8 cellular contexts compared by ENCODE assay signal in the genomic region with DNA sequence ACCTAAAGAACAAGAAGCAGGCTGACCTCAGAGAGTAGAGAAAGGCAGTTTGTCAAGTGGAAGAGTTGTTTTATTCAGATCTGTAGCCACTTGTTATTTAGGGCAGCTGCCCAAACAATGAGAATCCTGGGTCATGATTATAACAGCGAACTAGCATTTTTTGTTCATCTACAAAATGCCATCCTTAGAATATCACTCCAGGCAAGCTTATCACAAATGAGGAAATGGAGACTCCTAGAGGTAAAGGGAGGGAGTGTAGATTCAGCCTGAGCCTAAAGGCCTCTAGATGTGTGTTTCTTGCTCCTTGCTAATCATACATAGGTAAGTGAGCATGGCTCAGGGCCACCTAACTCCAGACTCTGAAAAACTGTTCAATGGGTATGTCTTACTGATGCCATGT.
DNase-seq lines count a peak whose midpoint lies in the region; ATAC-seq, FAIRE-seq and TF ChIP-seq lines count a peak whose summit lies in the region.

No MANE protein-coding gene starts in this region.

- FAIRE-seq in GM12892 (lab: Jason Lieb, UNC): peak; percentile 84

- intact Hi-C loops in left lung (cut with DNase I): loop anchor here in 1 of 2 donors (10.0 kb wide), 1 partner anchor 146 kb away; no protein-coding TSS in a partner anchor

- H3K9me3 ChIP-seq in HEK293 (ENCODE audit: control insufficient read depth, insufficient read depth, low read depth, low read length) (no peaks in the 10 kb centered on the region), left lung (no peaks in the 10 kb centered on the region)

- peak; percentile 5 for DNase-seq in GM12892 (ENCODE audit: insufficient read length)
- DNase-seq in NCI-H1417 (lab: John Stamatoyannopoulos, UW): peak; percentile 1 to 70 (median 10)
- peak; percentile 67 for DNase-seq in amniotic epithelial cell (ENCODE audit: low read depth)
- no peak for DNase-seq in left lung
- no peak for DNase-seq in retina
- DNase-seq in activated naive CD4-positive, alpha-beta T cell treated with anti-CD3 and anti-CD28 coated beads, Interleukin-2, amount 50 U/mL, for 16 hours: no peak
- DNase-seq in KG1 (lab: John Stamatoyannopoulos, UW): no peak

- no peaks in the 10 kb centered on the region for H3K36me3 ChIP-seq in HEK293 (ENCODE audit: control insufficient read depth in 2 of 2, insufficient read depth in 1 of 2, low read length in 2 of 2)
- no peaks in the 10 kb centered on the region for H3K36me3 ChIP-seq in left lung

- peak; percentile 89 for ATAC-seq in left lung

- no peaks in the 10 kb centered on the region for H3K27me3 ChIP-seq in left lung

- CTCF ChIA-PET in HEK293 (lab: Yijun Ruan, JAX): interaction anchor here (0.5 to 2.4 kb wide), 14 partner anchors 9 to 273 kb away, joined by 3 to 20 read pairs (median 3); no protein-coding TSS in a partner anchor

- H3K4me3 ChIP-seq in HEK293 (ENCODE audit: low read depth, low read length): no peak overlapping the region
- H3K4me3 ChIP-seq in left lung: no peak overlapping the region

- no peak for TF ChIP-seq CTCF in HEK293 (tag by site-specific recombination; IDR thresholded peaks at IDR 0.05)
- peak; percentile 52 to 61 for TF ChIP-seq CTCF in left lung (IDR thresholded peaks at IDR 0.05)

- peaks cover 4% of the 10 kb centered on the region for H3K4me1 ChIP-seq in HEK293 (ENCODE audit: control insufficient read depth, insufficient read depth, low read length)
- peaks cover 0 to 5% of the 10 kb centered on the region in 2 donors for H3K4me1 ChIP-seq in left lung

- TF ChIP-seq POLR2A in GM12892 (IDR thresholded peaks at IDR 0.05; ENCODE audit: low read depth, low read length): no peak

- POLR2A ChIA-PET in HEK293 (lab: Yijun Ruan, JAX): no interaction called here

- no peak overlapping the region for H3K27ac ChIP-seq in HEK293 (ENCODE audit: extremely low read depth, low read depth, low read length)
- no peak overlapping the region for H3K27ac ChIP-seq in left lung

TF ChIP-seq in HEK293, 187 proteins besides CTCF, POLR2A, EP300 and RAD21:
- TF ChIP-seq ZNF596 (tag by site-specific recombination; IDR thresholded peaks at IDR 0.05): no peak
- peak; percentile 74 for TF ChIP-seq ZNF549 (tag by site-specific recombination; IDR thresholded peaks at IDR 0.05)
- TF ChIP-seq, protein P1, sequence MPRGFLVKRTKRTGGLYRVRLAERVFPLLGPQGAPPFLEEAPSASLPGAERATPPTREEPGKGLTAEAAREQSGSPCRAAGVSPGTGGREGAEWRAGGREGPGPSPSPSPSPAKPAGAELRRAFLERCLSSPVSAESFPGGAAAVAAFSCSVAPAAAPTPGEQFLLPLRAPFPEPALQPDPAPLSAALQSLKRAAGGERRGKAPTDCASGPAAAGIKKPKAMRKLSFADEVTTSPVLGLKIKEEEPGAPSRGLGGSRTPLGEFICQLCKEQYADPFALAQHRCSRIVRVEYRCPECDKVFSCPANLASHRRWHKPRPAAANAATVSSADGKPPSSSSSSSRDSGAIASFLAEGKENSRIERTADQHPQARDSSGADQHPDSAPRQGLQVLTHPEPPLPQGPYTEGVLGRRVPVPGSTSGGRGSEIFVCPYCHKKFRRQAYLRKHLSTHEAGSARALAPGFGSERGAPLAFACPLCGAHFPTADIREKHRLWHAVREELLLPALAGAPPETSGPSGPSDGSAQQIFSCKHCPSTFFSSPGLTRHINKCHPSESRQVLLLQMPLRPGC (tag by site-specific recombination; IDR thresholded peaks at IDR 0.05): no peak

Comparison
In these comparisons a context has a peak if more than half of its experiments do, and no peak if none do; other contexts are left out.
1. DNase-seq: peak in GM12892 (single experiment), NCI-H1417 (3 of 3) and amniotic epithelial cell (single experiment); none in left lung (0 of 2), retina (single experiment), activated naive CD4-positive, alpha-beta T cell treated with anti-CD3 and anti-CD28 coated beads, Interleukin-2, amount 50 U/mL, for 16 hours (single experiment) and KG1 (single experiment).